In genomic region chr9:107029146-107029545, GRCh38 we compare ENCODE assay signal across 24 cellular contexts.
"Had no signal": no experiment of that assay in that cellular context is flagged by ENCODE, and none has a peak within 500 bp of the region (broad histone marks: within the 10 kb centered on the region; RNA-seq: fewer than 3 reads in every experiment).

No MANE protein-coding gene starts in this region.

- H3K4me1 ChIP-seq: gastrocnemius medialis, left lung, psoas muscle, sigmoid colon, testis, tibial artery had no signal

- ATAC-seq: esophagus mucosa; gastrocnemius medialis; left lung; naive thymus-derived CD4-positive, alpha-beta T cell; psoas muscle; right cardiac atrium; stimulated activated effector memory CD8-positive, alpha-beta T cell treated with anti-CD3 and anti-CD28 coated beads, Interleukin-12 subunit alpha, Interleukin-12 subunit beta, amount 100 ng/mL, for 72 hours had no signal

- H3K27ac ChIP-seq: dorsolateral prefrontal cortex, epithelial cell of prostate, gastrocnemius medialis, left lung, ovary, psoas muscle, sigmoid colon, testis, tibial artery had no signal

- H3K27me3 ChIP-seq: gastrocnemius medialis, left lung, ovary, sigmoid colon, testis, tibial artery had no signal

- DNase-seq: dorsolateral prefrontal cortex; effector CD4-positive, alpha-beta T cell; foreskin fibroblast; gastrocnemius medialis; head of caudate nucleus; left lung; mesenchymal stem cell; midbrain; naive thymus-derived CD4-positive, alpha-beta T cell; occipital lobe; ovary; posterior cingulate gyrus; psoas muscle; right cardiac atrium; sigmoid colon; stimulated activated CD4-positive, alpha-beta T cell treated with anti-CD3 and anti-CD28 coated beads, Interleukin-2, amount 100 ng/mL, for 24 hours; stimulated activated CD4-positive, alpha-beta T cell treated with anti-CD3 and anti-CD28 coated beads, Interleukin-4, amount 100 ng/mL, for 24 hours; stimulated activated naive CD4-positive, alpha-beta T cell treated with Interleukin-2 at 50 U/mL for 16 hours; substantia nigra; testis; tibial artery had no signal

- H3K4me3 ChIP-seq: dorsolateral prefrontal cortex, gastrocnemius medialis, left lung, ovary, psoas muscle, sigmoid colon, testis, tibial artery had no signal

- H3K36me3 ChIP-seq: gastrocnemius medialis, left lung, ovary, sigmoid colon, tibial artery had no signal
